In the genomic region with DNA sequence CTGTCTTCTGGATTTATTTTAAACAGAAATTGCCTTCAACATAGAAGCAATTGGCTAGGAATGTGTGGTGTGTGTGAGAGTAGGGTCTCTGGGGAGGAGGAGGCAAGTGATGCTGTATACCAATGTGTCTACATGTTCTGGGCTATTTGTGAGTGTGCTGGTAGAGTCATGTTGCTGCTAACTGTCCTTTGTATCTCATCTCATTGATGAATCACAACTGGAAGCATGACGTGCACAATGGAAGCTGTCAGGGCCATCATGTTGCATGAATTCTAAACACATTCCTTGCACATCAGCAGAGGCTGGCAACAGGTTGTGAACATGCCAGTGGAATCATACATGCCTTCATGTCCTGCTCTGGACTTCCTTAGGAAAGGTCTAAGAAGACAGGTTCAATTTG, we compare ENCODE assay signal across 20 cellular contexts.
A peak's percentile ranks its signal among the peaks of the same experiment; 100 is the strongest.
DNase-seq lines count a peak whose midpoint lies in the region; ATAC-seq and TF ChIP-seq lines count a peak whose summit lies in the region.
"Had no signal": no experiment of that assay in that cellular context is flagged by ENCODE, and none has a peak within 500 bp of the region (broad histone marks: within the 10 kb centered on the region; RNA-seq: fewer than 3 reads in every experiment).

No MANE protein-coding gene starts in this region.

- DNase-seq in cardiac muscle cell (ENCODE audit: low read depth in 1 of 2, low spot score in 1 of 2): peak in 1 of 2 donors; percentile 27
- no peak for DNase-seq in right atrium auricular region (ENCODE audit: low spot score)
- DNase-seq in epithelial cell of esophagus (ENCODE audit: low read depth): peak; percentile 55
- peak; percentile 48 for DNase-seq in mesenchymal stem cell
- no peak for DNase-seq in GM03348 (ENCODE audit: low spot score)
- DNase-seq in Peyer's patch: no peak
- DNase-seq in SHP77 treated with DMSO at 0.1 percent for 48 hours (lab: John Stamatoyannopoulos, UW): no peak
- DNase-seq: BE2C; CD4-positive, CD25-positive, alpha-beta regulatory T cell; COR-L47; DMS153; NCI-H1417 treated with DMSO at 0.1 percent for 48 hours; NCI-H1930; NCI-H345; NCI-H526; PC-3; SJCRH30 had no signal

- H3K4me2 ChIP-seq in mesenchymal stem cell (ENCODE audit: low read length, poor library complexity, severe bottlenecking): no peak overlapping the region

- H4K8ac ChIP-seq in mesenchymal stem cell (ENCODE audit: low read length): no peak overlapping the region

- no peak overlapping the region for H3K4ac ChIP-seq in mesenchymal stem cell (ENCODE audit: low read depth in 1 of 2, low read length in 2 of 2)

- no peak overlapping the region for H4K91ac ChIP-seq in mesenchymal stem cell (ENCODE audit: low read length)

- no peak for ATAC-seq in esophagus mucosa
- ATAC-seq: PC-3 had no signal

- no peak for TF ChIP-seq POLR2A in Peyer's patch (IDR thresholded peaks at IDR 0.05)

- peak overlapping the region; percentile 25 to 59 for H3K18ac ChIP-seq in mesenchymal stem cell (ENCODE audit: low read depth in 1 of 2, low read length in 2 of 2)

- H2AK5ac ChIP-seq in mesenchymal stem cell (ENCODE audit: low read length, severe bottlenecking): no peak overlapping the region

- H2BK15ac ChIP-seq in mesenchymal stem cell (ENCODE audit: low read depth, poor library complexity, severe bottlenecking): no peak overlapping the region

- H2BK12ac ChIP-seq in mesenchymal stem cell (ENCODE audit: low read length in 2 of 2): peak overlapping the region in 1 of 2 experiments; percentile 37

- H2BK5ac ChIP-seq in mesenchymal stem cell (ENCODE audit: low read depth, low read length, poor library complexity, severe bottlenecking): no peak overlapping the region

- H3K23ac ChIP-seq in mesenchymal stem cell (ENCODE audit: low read length in 2 of 2): no peak overlapping the region

- H3K9ac ChIP-seq in mesenchymal stem cell (ENCODE audit: low read length): no peak overlapping the region

- H3K79me1 ChIP-seq in mesenchymal stem cell (replicated peaks; ENCODE audit: low read length, poor library complexity, severe bottlenecking): no peaks in the 10 kb centered on the region

- peaks cover 10% of the 10 kb centered on the region for H3K36me3 ChIP-seq in cardiac muscle cell
- no peaks in the 10 kb centered on the region for H3K36me3 ChIP-seq in right atrium auricular region
- peaks cover 0 to 46% of the 10 kb centered on the region in 2 experiments for H3K36me3 ChIP-seq in mesenchymal stem cell (ENCODE audit: control insufficient read depth in 1 of 2, insufficient read depth in 2 of 2, low read depth in 1 of 2, low read length in 2 of 2)
- H3K36me3 ChIP-seq in Peyer's patch: no peaks in the 10 kb centered on the region
- H3K36me3 ChIP-seq: BE2C, SJCRH30 had no signal

- H3K9me3 ChIP-seq in cardiac muscle cell (ENCODE audit: low read depth) (no peaks in the 10 kb centered on the region), right atrium auricular region (no peaks in the 10 kb centered on the region), mesenchymal stem cell (ENCODE audit: control insufficient read depth, low read length) (no peaks in the 10 kb centered on the region), Peyer's patch (no peaks in the 10 kb centered on the region)
- H3K9me3 ChIP-seq: BE2C, SJCRH30 had no signal

- H3K4me1 ChIP-seq in cardiac muscle cell (ENCODE audit: low read depth): peaks cover 34% of the 10 kb centered on the region
- H3K4me1 ChIP-seq in right atrium auricular region: no peaks in the 10 kb centered on the region
- no peaks in the 10 kb centered on the region for H3K4me1 ChIP-seq in mesenchymal stem cell (ENCODE audit: control insufficient read depth, insufficient read depth, low read depth, low read length)
- no peaks in the 10 kb centered on the region for H3K4me1 ChIP-seq in Peyer's patch
- H3K4me1 ChIP-seq: BE2C, SJCRH30 had no signal

- H3K4me3 ChIP-seq in cardiac muscle cell (no peak overlapping the region), right atrium auricular region (no peak overlapping the region), epithelial cell of esophagus (ENCODE audit: low read length) (no peak overlapping the region), mesenchymal stem cell (ENCODE audit: insufficient read depth in 1 of 2, low read depth in 1 of 2, low read length in 2 of 2) (no peak overlapping the region), Peyer's patch (no peak overlapping the region)
- H3K4me3 ChIP-seq: SJCRH30 had no signal

- H3K27me3 ChIP-seq in cardiac muscle cell (no peaks in the 10 kb centered on the region), right atrium auricular region (no peaks in the 10 kb centered on the region), mesenchymal stem cell (ENCODE audit: control insufficient read depth in 1 of 2, insufficient read depth in 1 of 2, low read length in 2 of 2) (no peaks in the 10 kb centered on the region), Peyer's patch (no peaks in the 10 kb centered on the region)
- H3K27me3 ChIP-seq: BE2C had no signal

- no peak overlapping the region for H3K14ac ChIP-seq in mesenchymal stem cell (ENCODE audit: low read length in 2 of 2)

- 50% methylated on average over 1 of the region's 1 CpG for WGBS in mesenchymal stem cell

- no peak overlapping the region for H2AFZ ChIP-seq in mesenchymal stem cell (ENCODE audit: low read depth, low read length)

- H3K27ac ChIP-seq in cardiac muscle cell (peak overlapping the region; percentile 56), right atrium auricular region (no peak overlapping the region), mesenchymal stem cell (ENCODE audit: low read length, poor library complexity, severe bottlenecking) (no peak overlapping the region), Peyer's patch (no peak overlapping the region)
- H3K27ac ChIP-seq: 22Rv1, RWPE1, SJCRH30 had no signal

- H2BK120ac ChIP-seq in mesenchymal stem cell (ENCODE audit: low read depth, low read length): no peak overlapping the region

- no peak for TF ChIP-seq CTCF in cardiac muscle cell (IDR thresholded peaks at IDR 0.05; ENCODE audit: low read depth, low read length)
- no peak for TF ChIP-seq CTCF in right atrium auricular region (IDR thresholded peaks at IDR 0.05)
- TF ChIP-seq CTCF in epithelial cell of esophagus (IDR thresholded peaks at IDR 0.05; ENCODE audit: insufficient read depth, low read depth, low read length, missing control alignments): no peak
- TF ChIP-seq CTCF in Peyer's patch (IDR thresholded peaks at IDR 0.05): no peak

Comparison
In these comparisons a context has a peak if more than half of its experiments do, and no peak if none do; other contexts are left out.
1. DNase-seq: peak in epithelial cell of esophagus (single experiment) and mesenchymal stem cell (single experiment); none in right atrium auricular region (single experiment), GM03348 (single experiment), Peyer's patch (0 of 3) and SHP77 treated with DMSO at 0.1 percent for 48 hours (single experiment).